Comparison of ENCODE assay signal across 1 cellular context in the genomic region with DNA sequence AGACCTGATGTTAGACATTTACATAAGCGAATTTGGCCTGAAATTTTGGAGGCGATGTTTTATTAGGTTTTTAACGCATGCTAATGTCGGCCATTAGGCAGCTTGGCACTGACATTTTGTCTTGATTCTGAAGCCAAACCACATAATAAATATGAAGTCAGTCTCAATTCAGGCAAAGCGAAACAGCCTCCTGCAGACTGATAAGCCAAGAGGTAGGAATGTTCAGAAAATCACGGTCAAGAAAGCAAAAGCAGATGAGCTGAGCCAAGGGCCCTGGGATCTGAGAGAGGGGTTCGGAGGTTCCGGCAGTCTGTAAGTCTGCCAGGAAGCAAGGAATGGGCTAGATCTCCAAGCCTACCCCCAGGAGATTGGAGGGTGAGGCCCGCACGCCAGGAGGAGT.
TF ChIP-seq lines count a peak whose summit lies in the region.

No MANE protein-coding gene starts in this region.

TF ChIP-seq in IMR-90, 13 proteins besides CTCF, POLR2A, EP300 and RAD21:
- TF ChIP-seq, protein P1, sequence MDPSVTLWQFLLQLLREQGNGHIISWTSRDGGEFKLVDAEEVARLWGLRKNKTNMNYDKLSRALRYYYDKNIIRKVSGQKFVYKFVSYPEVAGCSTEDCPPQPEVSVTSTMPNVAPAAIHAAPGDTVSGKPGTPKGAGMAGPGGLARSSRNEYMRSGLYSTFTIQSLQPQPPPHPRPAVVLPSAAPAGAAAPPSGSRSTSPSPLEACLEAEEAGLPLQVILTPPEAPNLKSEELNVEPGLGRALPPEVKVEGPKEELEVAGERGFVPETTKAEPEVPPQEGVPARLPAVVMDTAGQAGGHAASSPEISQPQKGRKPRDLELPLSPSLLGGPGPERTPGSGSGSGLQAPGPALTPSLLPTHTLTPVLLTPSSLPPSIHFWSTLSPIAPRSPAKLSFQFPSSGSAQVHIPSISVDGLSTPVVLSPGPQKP (IDR thresholded peaks at IDR 0.05; ENCODE audit: borderline replicate concordance, low read depth, low read length) = no peak
- TF ChIP-seq, protein P2, sequence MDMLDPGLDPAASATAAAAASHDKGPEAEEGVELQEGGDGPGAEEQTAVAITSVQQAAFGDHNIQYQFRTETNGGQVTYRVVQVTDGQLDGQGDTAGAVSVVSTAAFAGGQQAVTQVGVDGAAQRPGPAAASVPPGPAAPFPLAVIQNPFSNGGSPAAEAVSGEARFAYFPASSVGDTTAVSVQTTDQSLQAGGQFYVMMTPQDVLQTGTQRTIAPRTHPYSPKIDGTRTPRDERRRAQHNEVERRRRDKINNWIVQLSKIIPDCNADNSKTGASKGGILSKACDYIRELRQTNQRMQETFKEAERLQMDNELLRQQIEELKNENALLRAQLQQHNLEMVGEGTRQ (IDR thresholded peaks at IDR 0.05; ENCODE audit: low read depth, low read length) = no peak
- no peak for TF ChIP-seq SMC3 (IDR thresholded peaks at IDR 0.05; ENCODE audit: low read depth, low read length)
- no peak for TF ChIP-seq MXI1 (IDR thresholded peaks at IDR 0.05; ENCODE audit: borderline replicate concordance, low read depth, low read length)
- TF ChIP-seq BHLHE40 (IDR thresholded peaks at IDR 0.05; ENCODE audit: low read depth, low read length) = no peak
- no peak for TF ChIP-seq CHD1 (IDR thresholded peaks at IDR 0.05; ENCODE audit: low read depth, low read length)
- TF ChIP-seq CEBPB (IDR thresholded peaks at IDR 0.05; ENCODE audit: low read depth, low read length) = no peak
- no peak for TF ChIP-seq RFX5 (IDR thresholded peaks at IDR 0.05; ENCODE audit: low read depth, low read length)
- TF ChIP-seq NFE2L2 (IDR thresholded peaks at IDR 0.05; ENCODE audit: low read depth, low read length) = no peak
- TF ChIP-seq MAZ (IDR thresholded peaks at IDR 0.05; ENCODE audit: borderline replicate concordance, low read depth, low read length) = no peak
- no peak for TF ChIP-seq RCOR1 (IDR thresholded peaks at IDR 0.05; ENCODE audit: insufficient replicate concordance, low read length)
- TF ChIP-seq MAFK (IDR thresholded peaks at IDR 0.05; ENCODE audit: low read depth, low read length) = no peak
- no peak for TF ChIP-seq FOS (IDR thresholded peaks at IDR 0.05; ENCODE audit: low read depth, low read length)
TF ChIP-seq in IMR-90: peak in this region for 0.
